Comparison of ENCODE assay signal across 8 cellular contexts in the genomic region with DNA sequence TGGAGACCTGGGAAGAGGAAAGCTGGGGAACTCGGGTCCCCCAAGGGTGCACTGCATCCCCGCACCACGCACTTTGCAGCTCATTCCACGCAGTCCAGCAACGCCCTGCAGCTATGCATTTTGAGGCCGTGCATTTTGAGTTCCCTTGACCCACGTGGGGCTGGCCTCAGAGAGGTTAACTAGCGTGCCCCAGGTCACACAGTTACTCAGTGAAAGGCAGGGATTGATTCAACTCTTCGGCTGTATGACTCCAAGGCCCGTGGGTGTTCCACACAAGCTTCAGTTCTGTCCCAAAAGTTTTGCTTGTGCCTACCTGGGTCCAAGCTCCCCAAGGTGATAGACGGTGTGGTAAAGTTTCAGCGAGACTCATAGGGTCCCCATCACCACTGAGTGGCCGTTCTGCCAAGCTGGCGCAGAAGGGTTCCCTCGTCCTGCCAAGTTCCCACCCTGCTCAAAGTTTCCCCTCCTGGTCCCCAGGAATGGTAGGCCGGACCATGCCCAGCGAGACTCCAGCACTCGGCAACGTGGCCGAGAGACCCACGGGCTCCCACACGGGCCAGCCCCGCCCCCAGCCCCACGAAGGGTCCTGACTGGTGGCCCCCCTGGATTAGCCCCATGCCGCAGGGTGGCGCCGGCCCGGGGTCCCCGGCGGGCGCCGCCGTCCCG. TPM values are rescaled to one million over a fixed set of nuclear protein-coding genes. Genes with fewer than 3 reads are reported as not detected.
DNase-seq lines count a peak whose midpoint lies in the region; ATAC-seq lines count a peak whose summit lies in the region.

No MANE protein-coding gene starts in this region.

- no peak overlapping the region for H3K27ac Mint-ChIP-seq in activated CD4-positive, alpha-beta T cell treated with anti-CD3 and anti-CD28 coated beads, Interleukin-2, amount 10 ng/mL, durations not matched to agents 24 days and 14 days
- no peak overlapping the region for H3K27ac Mint-ChIP-seq in activated T-helper 2 cell treated with anti-CD3 and anti-CD28 coated beads, Interferon-gamma antibody, Interleukin-2, Interleukin-4, amounts not matched to agents 10 μg/mL and 5 μg/mL and 100 μg/mL, durations not matched to agents 14 hours and 24 hours and 36 hours
- H3K27ac Mint-ChIP-seq in stimulated activated naive CD8-positive, alpha-beta T cell treated with anti-CD3 and anti-CD28 coated beads, Interleukin-15, Interleukin-2, amounts not matched to agents 100 ng/mL and 50 ng/mL, for 24 hours = no peak overlapping the region

- peak; percentile 60 for DNase-seq in activated CD4-positive, alpha-beta T cell treated with anti-CD3 and anti-CD28 coated beads, Interleukin-2, amount 10 ng/mL, durations not matched to agents 24 days and 14 days
- DNase-seq in activated CD4-positive, alpha-beta T cell treated with anti-CD3 and anti-CD28 coated beads for 4 hours = no peak
- no peak for DNase-seq in activated T-helper 2 cell treated with anti-CD3 and anti-CD28 coated beads, Interferon-gamma antibody, Interleukin-2, Interleukin-4, amounts not matched to agents 10 μg/mL and 5 μg/mL and 100 μg/mL, durations not matched to agents 14 hours and 24 hours and 36 hours (ENCODE audit: low spot score)
- DNase-seq in GM19238 (ENCODE audit: insufficient read length, low spot score) (no peak), COR-L47 (lab: John Stamatoyannopoulos, UW) (no peak)

- intact Hi-C loops in activated CD4-positive, alpha-beta T cell treated with anti-CD3 and anti-CD28 coated beads, Interleukin-2, amount 10 ng/mL, durations not matched to agents 24 days and 14 days (cut with micrococcal nuclease) = no loop called here
- intact Hi-C loops in activated T-helper 2 cell treated with anti-CD3 and anti-CD28 coated beads, Interferon-gamma antibody, Interleukin-2, Interleukin-4, amounts not matched to agents 10 μg/mL and 5 μg/mL and 100 μg/mL, durations not matched to agents 14 hours and 24 hours and 36 hours (cut with micrococcal nuclease) = no loop called here

- H3K36me3 Mint-ChIP-seq in activated CD4-positive, alpha-beta T cell treated with anti-CD3 and anti-CD28 coated beads, Interleukin-2, amount 10 ng/mL, durations not matched to agents 24 days and 14 days (ENCODE audit: low read depth) = peaks cover 3% of the 10 kb centered on the region
- H3K36me3 Mint-ChIP-seq in activated T-helper 2 cell treated with anti-CD3 and anti-CD28 coated beads, Interferon-gamma antibody, Interleukin-2, Interleukin-4, amounts not matched to agents 10 μg/mL and 5 μg/mL and 100 μg/mL, durations not matched to agents 14 hours and 24 hours and 36 hours (ENCODE audit: low read depth) = peaks cover 3% of the 10 kb centered on the region
- no peaks in the 10 kb centered on the region for H3K36me3 Mint-ChIP-seq in stimulated activated naive CD8-positive, alpha-beta T cell treated with anti-CD3 and anti-CD28 coated beads, Interleukin-15, Interleukin-2, amounts not matched to agents 100 ng/mL and 50 ng/mL, for 24 hours (ENCODE audit: low read depth)

- peak overlapping the region; percentile 69 for H3K4me3 Mint-ChIP-seq in activated CD4-positive, alpha-beta T cell treated with anti-CD3 and anti-CD28 coated beads, Interleukin-2, amount 10 ng/mL, durations not matched to agents 24 days and 14 days
- H3K4me3 Mint-ChIP-seq in activated T-helper 2 cell treated with anti-CD3 and anti-CD28 coated beads, Interferon-gamma antibody, Interleukin-2, Interleukin-4, amounts not matched to agents 10 μg/mL and 5 μg/mL and 100 μg/mL, durations not matched to agents 14 hours and 24 hours and 36 hours (ENCODE audit: low read depth) = peak overlapping the region; percentile 59
- peak overlapping the region; percentile 65 for H3K4me3 Mint-ChIP-seq in stimulated activated naive CD8-positive, alpha-beta T cell treated with anti-CD3 and anti-CD28 coated beads, Interleukin-15, Interleukin-2, amounts not matched to agents 100 ng/mL and 50 ng/mL, for 24 hours

- peaks cover 14% of the 10 kb centered on the region for H3K4me1 Mint-ChIP-seq in activated CD4-positive, alpha-beta T cell treated with anti-CD3 and anti-CD28 coated beads, Interleukin-2, amount 10 ng/mL, durations not matched to agents 24 days and 14 days
- H3K4me1 Mint-ChIP-seq in activated T-helper 2 cell treated with anti-CD3 and anti-CD28 coated beads, Interferon-gamma antibody, Interleukin-2, Interleukin-4, amounts not matched to agents 10 μg/mL and 5 μg/mL and 100 μg/mL, durations not matched to agents 14 hours and 24 hours and 36 hours (ENCODE audit: low read depth) = peaks cover 4% of the 10 kb centered on the region
- peaks cover 21% of the 10 kb centered on the region for H3K4me1 Mint-ChIP-seq in stimulated activated naive CD8-positive, alpha-beta T cell treated with anti-CD3 and anti-CD28 coated beads, Interleukin-15, Interleukin-2, amounts not matched to agents 100 ng/mL and 50 ng/mL, for 24 hours (ENCODE audit: low read depth)

- H3K27me3 Mint-ChIP-seq in activated CD4-positive, alpha-beta T cell treated with anti-CD3 and anti-CD28 coated beads, Interleukin-2, amount 10 ng/mL, durations not matched to agents 24 days and 14 days = peaks cover 25% of the 10 kb centered on the region
- H3K27me3 Mint-ChIP-seq in activated T-helper 2 cell treated with anti-CD3 and anti-CD28 coated beads, Interferon-gamma antibody, Interleukin-2, Interleukin-4, amounts not matched to agents 10 μg/mL and 5 μg/mL and 100 μg/mL, durations not matched to agents 14 hours and 24 hours and 36 hours (ENCODE audit: low read depth) = peaks cover 28% of the 10 kb centered on the region
- peaks cover 19% of the 10 kb centered on the region for H3K27me3 Mint-ChIP-seq in stimulated activated naive CD8-positive, alpha-beta T cell treated with anti-CD3 and anti-CD28 coated beads, Interleukin-15, Interleukin-2, amounts not matched to agents 100 ng/mL and 50 ng/mL, for 24 hours

- no peak for ATAC-seq in GM18511 (IDR thresholded peaks at IDR 0.05; ENCODE audit: unreplicated experiment)

- peak overlapping the region; percentile 56 for H3K4me3 ChIP-seq in iPS-18c (ENCODE audit: insufficient read depth, low read depth, low read length)

- H3K9me3 ChIP-seq in iPS-18c (ENCODE audit: control insufficient read depth, insufficient read depth, low read length) = peaks cover 2% of the 10 kb centered on the region

- no peaks in the 10 kb centered on the region for H3K9me3 Mint-ChIP-seq in activated CD4-positive, alpha-beta T cell treated with anti-CD3 and anti-CD28 coated beads, Interleukin-2, amount 10 ng/mL, durations not matched to agents 24 days and 14 days
- H3K9me3 Mint-ChIP-seq in activated T-helper 2 cell treated with anti-CD3 and anti-CD28 coated beads, Interferon-gamma antibody, Interleukin-2, Interleukin-4, amounts not matched to agents 10 μg/mL and 5 μg/mL and 100 μg/mL, durations not matched to agents 14 hours and 24 hours and 36 hours = no peaks in the 10 kb centered on the region
- no peaks in the 10 kb centered on the region for H3K9me3 Mint-ChIP-seq in stimulated activated naive CD8-positive, alpha-beta T cell treated with anti-CD3 and anti-CD28 coated beads, Interleukin-15, Interleukin-2, amounts not matched to agents 100 ng/mL and 50 ng/mL, for 24 hours

RNA-seq across cellular contexts. Expression of a gene that starts 0.6 kb away (rescaled TPM):
- total RNA-seq in activated CD4-positive, alpha-beta T cell treated with anti-CD3 and anti-CD28 coated beads, Interleukin-2, amount 10 ng/mL, durations not matched to agents 24 days and 14 days = 6.2 and 6.3 TPM in 2 replicates
- 3.9 and 4.1 TPM in 2 replicates for total RNA-seq in activated T-helper 2 cell treated with anti-CD3 and anti-CD28 coated beads, Interferon-gamma antibody, Interleukin-2, Interleukin-4, amounts not matched to agents 10 μg/mL and 5 μg/mL and 100 μg/mL, durations not matched to agents 14 hours and 24 hours and 36 hours

RNA-seq across cellular contexts. Expression of a gene that starts 40.3 kb away (rescaled TPM):
- not detected in 2 replicates for total RNA-seq in activated CD4-positive, alpha-beta T cell treated with anti-CD3 and anti-CD28 coated beads, Interleukin-2, amount 10 ng/mL, durations not matched to agents 24 days and 14 days
- total RNA-seq in activated T-helper 2 cell treated with anti-CD3 and anti-CD28 coated beads, Interferon-gamma antibody, Interleukin-2, Interleukin-4, amounts not matched to agents 10 μg/mL and 5 μg/mL and 100 μg/mL, durations not matched to agents 14 hours and 24 hours and 36 hours = not detected in 2 replicates
